10 cellular contexts compared by ENCODE assay signal in genomic region chr16:23408242-23409201, GRCh38. TPM values are rescaled to one million over a fixed set of nuclear protein-coding genes. Genes with fewer than 3 reads are reported as not detected.
DNase-seq lines count a peak whose midpoint lies in the region; ATAC-seq lines count a peak whose summit lies in the region.
"Had no signal": no experiment of that assay in that cellular context is flagged by ENCODE, and none has a peak within 500 bp of the region (broad histone marks: within the 10 kb centered on the region; RNA-seq: fewer than 3 reads in every experiment).

No MANE protein-coding gene starts in this region.

- H3K27me3 Mint-ChIP-seq in activated CD8-positive, alpha-beta memory T cell treated with anti-CD3 and anti-CD28 coated beads, Interleukin-2, amount 10 ng/mL, durations not matched to agents 7 days and 5 days, result no peaks in the 10 kb centered on the region
- H3K27me3 Mint-ChIP-seq: dendritic cell treated with granulocyte-macrophage colony-stimulating factor and Interleukin-4, amounts not matched to agents 40 ng/mL and 50 ng/mL, for 4 days had no signal

- no peak for ATAC-seq in GM19035 (IDR thresholded peaks at IDR 0.05; ENCODE audit: unreplicated experiment)
- ATAC-seq in HG03039 (IDR thresholded peaks at IDR 0.05; ENCODE audit: unreplicated experiment), result no peak
- no peak for ATAC-seq in activated CD8-positive, alpha-beta memory T cell treated with anti-CD3 and anti-CD28 coated beads, Interleukin-2, amount 10 ng/mL, durations not matched to agents 7 days and 5 days
- no peak for ATAC-seq in GM18519 (IDR thresholded peaks at IDR 0.05; ENCODE audit: low FRiP score, unreplicated experiment)

- no peaks in the 10 kb centered on the region for H3K4me1 Mint-ChIP-seq in activated CD8-positive, alpha-beta memory T cell treated with anti-CD3 and anti-CD28 coated beads, Interleukin-2, amount 10 ng/mL, durations not matched to agents 7 days and 5 days

- peaks cover 2% of the 10 kb centered on the region for H3K36me3 Mint-ChIP-seq in activated CD8-positive, alpha-beta memory T cell treated with anti-CD3 and anti-CD28 coated beads, Interleukin-2, amount 10 ng/mL, durations not matched to agents 7 days and 5 days

- H3K4me3 Mint-ChIP-seq in activated CD8-positive, alpha-beta memory T cell treated with anti-CD3 and anti-CD28 coated beads, Interleukin-2, amount 10 ng/mL, durations not matched to agents 7 days and 5 days, result no peak overlapping the region
- H3K4me3 Mint-ChIP-seq: dendritic cell treated with granulocyte-macrophage colony-stimulating factor and Interleukin-4, amounts not matched to agents 40 ng/mL and 50 ng/mL, for 4 days had no signal

- H3K9me3 Mint-ChIP-seq in activated CD8-positive, alpha-beta memory T cell treated with anti-CD3 and anti-CD28 coated beads, Interleukin-2, amount 10 ng/mL, durations not matched to agents 7 days and 5 days (ENCODE audit: low read depth), result no peaks in the 10 kb centered on the region
- H3K9me3 Mint-ChIP-seq: dendritic cell treated with granulocyte-macrophage colony-stimulating factor and Interleukin-4, amounts not matched to agents 40 ng/mL and 50 ng/mL, for 4 days had no signal

- DNase-seq in ELR (ENCODE audit: low read depth) (peak; percentile 50), NCI-H82 (lab: John Stamatoyannopoulos, UW) (peak; percentile 94), fibroblast of peridontal ligament (ENCODE audit: extremely low read depth) (peak; percentile 49), pons (ENCODE audit: low spot score) (peak; percentile 71)
- no peak for DNase-seq in activated CD8-positive, alpha-beta memory T cell treated with anti-CD3 and anti-CD28 coated beads, Interleukin-2, amount 10 ng/mL, durations not matched to agents 7 days and 5 days
- DNase-seq: stimulated activated CD4-positive, alpha-beta T cell treated with anti-CD3 and anti-CD28 coated beads, Interleukin-4, amount 100 ng/mL, for 4 hours had no signal

- H3K27ac Mint-ChIP-seq in activated CD8-positive, alpha-beta memory T cell treated with anti-CD3 and anti-CD28 coated beads, Interleukin-2, amount 10 ng/mL, durations not matched to agents 7 days and 5 days, result no peak overlapping the region
- H3K27ac Mint-ChIP-seq: dendritic cell treated with granulocyte-macrophage colony-stimulating factor and Interleukin-4, amounts not matched to agents 40 ng/mL and 50 ng/mL, for 4 days had no signal

- CTCF ChIA-PET in activated CD8-positive, alpha-beta memory T cell treated with anti-CD3 and anti-CD28 coated beads, Interleukin-2, amount 10 ng/mL, durations not matched to agents 7 days and 5 days (lab: Charles Lee), result no interaction called here

RNA-seq across cellular contexts. Expression of gene COG7, which starts 44.5 kb away (rescaled TPM):
- total RNA-seq in activated CD8-positive, alpha-beta memory T cell treated with anti-CD3 and anti-CD28 coated beads, Interleukin-2, amount 10 ng/mL, durations not matched to agents 7 days and 5 days, result 10 to 100 TPM; 17.5 to 25.1 TPM
